Comparison of ENCODE assay signal across 24 cellular contexts in the genomic region with DNA sequence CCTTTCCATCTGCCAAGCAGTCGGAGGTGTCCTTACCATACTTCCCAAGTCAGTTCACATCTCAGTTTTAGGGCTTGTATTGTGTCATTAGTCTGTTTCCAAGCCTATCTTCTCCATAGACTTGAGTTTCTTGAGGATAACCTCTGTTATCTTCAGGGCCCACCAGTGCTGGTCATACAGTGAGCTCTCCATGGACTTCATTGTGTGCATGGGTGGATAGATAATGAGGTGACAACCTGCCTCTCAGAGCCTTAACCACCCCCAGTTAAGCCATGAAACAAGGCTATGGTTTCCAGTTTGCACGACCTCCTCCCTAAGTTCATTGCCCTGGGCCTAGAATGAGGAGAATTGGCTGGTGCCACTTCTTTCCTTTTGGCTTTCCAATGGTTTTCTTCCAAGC.
"Had no signal": no experiment of that assay in that cellular context is flagged by ENCODE, and none has a peak within 500 bp of the region (broad histone marks: within the 10 kb centered on the region; RNA-seq: fewer than 3 reads in every experiment).

No MANE protein-coding gene starts in this region.

- H3K4me3 ChIP-seq: coronary artery, dorsolateral prefrontal cortex, esophagus muscularis mucosa, gastroesophageal sphincter, heart left ventricle, hepatocyte, left lung, ovary, right lobe of liver, thoracic aorta, tibial nerve, vagina had no signal

- H3K9me3 ChIP-seq: esophagus muscularis mucosa, gastroesophageal sphincter, heart left ventricle, left lung, ovary, right lobe of liver, thoracic aorta, tibial nerve, vagina had no signal

- H3K4me1 ChIP-seq: foreskin keratinocyte, gastroesophageal sphincter, right lobe of liver, tibial nerve, vagina had no signal

- H3K4me2 ChIP-seq: hepatocyte had no signal

- H3K79me2 ChIP-seq: hepatocyte had no signal

- H3K36me3 ChIP-seq: esophagus muscularis mucosa, gastroesophageal sphincter, heart left ventricle, left lung, ovary, right lobe of liver, thoracic aorta, tibial nerve, vagina had no signal

- H2AFZ ChIP-seq: hepatocyte had no signal

- ATAC-seq: foreskin keratinocyte; gastroesophageal sphincter; heart left ventricle; left lung; naive thymus-derived CD4-positive, alpha-beta T cell; right lobe of liver; stimulated activated naive B cell treated with anti-CD40 and anti-IgM and Interleukin-4, amounts not matched to agents 10 μg/mL and 1 μg/mL and 100 μg/mL, for 72 hours had no signal

- H3K27me3 ChIP-seq: dorsolateral prefrontal cortex, esophagus muscularis mucosa, foreskin keratinocyte, gastroesophageal sphincter, heart left ventricle, hepatocyte, left lung, ovary, right lobe of liver, tibial nerve, vagina had no signal

- DNase-seq: dorsolateral prefrontal cortex; effector CD4-positive, alpha-beta T cell; foreskin keratinocyte; heart left ventricle; kidney; left lung; mesenchymal stem cell; midbrain; naive thymus-derived CD4-positive, alpha-beta T cell; occipital lobe; ovary; right lobe of liver; small intestine; stimulated activated CD4-positive, alpha-beta T cell treated with anti-CD3 and anti-CD28 coated beads, Interleukin-15, amount 100 ng/mL, for 24 hours; stimulated activated CD4-positive, alpha-beta T cell treated with anti-CD3 and anti-CD28 coated beads, Interleukin-2, amount 100 ng/mL, for 48 hours; stimulated activated naive B cell treated with anti-CD40 and anti-IgM and Interleukin-4, amounts not matched to agents 10 μg/mL and 1 μg/mL and 100 μg/mL, for 72 hours had no signal

- H3K27ac ChIP-seq: coronary artery, dorsolateral prefrontal cortex, epithelial cell of prostate, esophagus muscularis mucosa, foreskin keratinocyte, gastroesophageal sphincter, heart left ventricle, hepatocyte, ovary, right lobe of liver, thoracic aorta, tibial nerve, vagina had no signal
